In the genomic region with DNA sequence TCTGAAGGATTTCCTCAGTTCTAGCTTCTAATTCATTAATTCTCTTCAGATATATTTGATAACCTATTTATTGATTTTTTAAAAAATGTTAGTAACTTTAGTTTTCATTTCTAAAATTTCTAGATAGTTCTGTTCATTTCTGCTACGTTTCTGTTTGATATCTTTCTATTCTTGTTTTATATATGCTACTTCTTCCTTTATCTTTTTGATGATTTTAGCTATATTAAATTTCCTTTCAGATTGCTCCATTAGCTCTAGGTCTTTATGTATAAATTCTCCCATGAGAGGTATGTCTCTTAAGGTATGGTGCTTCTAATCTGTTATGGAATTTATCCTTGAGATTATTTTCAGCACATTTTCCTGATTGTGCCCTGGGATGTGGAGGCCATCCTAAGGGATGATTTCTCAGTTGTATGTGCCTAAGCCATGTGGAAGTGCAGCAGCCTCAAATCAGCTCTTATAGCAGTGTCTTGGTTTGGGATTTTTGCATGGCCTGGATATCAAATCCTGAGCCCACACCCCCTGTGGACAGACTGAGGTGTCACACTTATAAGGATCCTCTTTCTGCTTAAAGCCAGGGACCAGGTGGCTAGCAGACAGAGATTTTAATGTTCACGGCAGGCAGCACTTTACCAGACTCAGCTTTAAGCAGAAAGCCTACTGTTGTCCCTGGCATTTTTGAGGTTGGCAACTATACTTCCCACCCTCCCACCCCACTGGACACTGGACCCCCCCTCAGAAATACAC, we compare ENCODE assay signal across 29 cellular contexts. TPM values are rescaled to one million over a fixed set of nuclear protein-coding genes. Genes with fewer than 3 reads are reported as not detected.
"Had no signal": no experiment of that assay in that cellular context is flagged by ENCODE, and none has a peak within 500 bp of the region (broad histone marks: within the 10 kb centered on the region; RNA-seq: fewer than 3 reads in every experiment).

No MANE protein-coding gene starts in this region.

- FAIRE-seq: bronchial epithelial cell had no signal

- H3K4me3 Mint-ChIP-seq: activated CD4-positive, alpha-beta memory T cell treated with anti-CD3 and anti-CD28 coated beads, Interleukin-2, amount 10 ng/mL, durations not matched to agents 7 days and 5 days; activated CD4-positive, alpha-beta T cell treated with anti-CD3 and anti-CD28 coated beads, Interleukin-2, amount 10 ng/mL, durations not matched to agents 7 days and 5 days; activated naive CD4-positive, alpha-beta T cell treated with anti-CD3 and anti-CD28 coated beads for 36 hours; activated naive CD8-positive, alpha-beta T cell treated with anti-CD3 and anti-CD28 coated beads, Interleukin-2, amount 10 ng/mL, durations not matched to agents 7 days and 5 days; activated T-helper 1 cell treated with anti-CD3 and anti-CD28 coated beads, Interleukin-12 subunit alpha, Interleukin-12 subunit beta, Interleukin-2, Interleukin-4 antibody, amounts not matched to agents 30 ng/mL and 10 ng/mL and 1 ng/mL, durations not matched to agents 14 hours and 24 hours and 36 hours; brain; central memory CD8-positive, alpha-beta T cell; dendritic cell treated with granulocyte-macrophage colony-stimulating factor and Interleukin-4, amounts not matched to agents 40 ng/mL and 50 ng/mL, for 4 days; effector memory CD8-positive, alpha-beta T cell had no signal

- H3K4me3 ChIP-seq: ascending aorta, coronary artery, esophagus muscularis mucosa, gastrocnemius medialis, heart left ventricle had no signal

- H3K27ac Mint-ChIP-seq: activated CD4-positive, alpha-beta memory T cell treated with anti-CD3 and anti-CD28 coated beads, Interleukin-2, amount 10 ng/mL, durations not matched to agents 7 days and 5 days; activated CD4-positive, alpha-beta T cell treated with anti-CD3 and anti-CD28 coated beads, Interleukin-2, amount 10 ng/mL, durations not matched to agents 7 days and 5 days; activated naive CD4-positive, alpha-beta T cell treated with anti-CD3 and anti-CD28 coated beads for 36 hours; activated naive CD4-positive, alpha-beta T cell treated with anti-CD3 and anti-CD28 coated beads, Interleukin-2, amount 50 U/mL, for 72 hours; activated naive CD8-positive, alpha-beta T cell treated with anti-CD3 and anti-CD28 coated beads, Interleukin-2, amount 10 ng/mL, durations not matched to agents 7 days and 5 days; activated T-helper 1 cell treated with anti-CD3 and anti-CD28 coated beads, Interleukin-12 subunit alpha, Interleukin-12 subunit beta, Interleukin-2, Interleukin-4 antibody, amounts not matched to agents 30 ng/mL and 10 ng/mL and 1 ng/mL, durations not matched to agents 14 hours and 24 hours and 36 hours; activated T-helper 2 cell treated with anti-CD3 and anti-CD28 coated beads, Interferon-gamma antibody, Interleukin-2, Interleukin-4, amounts not matched to agents 10 μg/mL and 5 μg/mL and 100 μg/mL, durations not matched to agents 14 hours and 24 hours and 36 hours; brain; dendritic cell treated with granulocyte-macrophage colony-stimulating factor and Interleukin-4, amounts not matched to agents 40 ng/mL and 50 ng/mL, for 4 days; effector memory CD8-positive, alpha-beta T cell had no signal

- H3K4me1 Mint-ChIP-seq: central memory CD8-positive, alpha-beta T cell had no signal

- H3K36me3 ChIP-seq: gastrocnemius medialis had no signal

- H3K9me3 Mint-ChIP-seq: activated CD4-positive, alpha-beta memory T cell treated with anti-CD3 and anti-CD28 coated beads, Interleukin-2, amount 10 ng/mL, durations not matched to agents 7 days and 5 days; activated T-helper 1 cell treated with anti-CD3 and anti-CD28 coated beads, Interleukin-12 subunit alpha, Interleukin-12 subunit beta, Interleukin-2, Interleukin-4 antibody, amounts not matched to agents 30 ng/mL and 10 ng/mL and 1 ng/mL, durations not matched to agents 14 hours and 24 hours and 36 hours; central memory CD8-positive, alpha-beta T cell; dendritic cell treated with granulocyte-macrophage colony-stimulating factor and Interleukin-4, amounts not matched to agents 40 ng/mL and 50 ng/mL, for 4 days; effector memory CD8-positive, alpha-beta T cell had no signal

- H3K4me1 ChIP-seq: foreskin keratinocyte had no signal

- H3K27me3 ChIP-seq: ascending aorta, esophagus muscularis mucosa, gastrocnemius medialis had no signal

- H3K9me3 ChIP-seq: ascending aorta, esophagus muscularis mucosa, gastrocnemius medialis had no signal

- ATAC-seq: activated naive CD4-positive, alpha-beta T cell treated with anti-CD3 and anti-CD28 coated beads, Interleukin-2, amount 50 U/mL, for 72 hours; effector memory CD8-positive, alpha-beta T cell; foreskin keratinocyte; gastrocnemius medialis; heart left ventricle had no signal

- DNase-seq: activated CD4-positive, alpha-beta memory T cell treated with anti-CD3 and anti-CD28 coated beads, Interleukin-2, amount 10 ng/mL, durations not matched to agents 7 days and 5 days; activated CD4-positive, alpha-beta T cell treated with anti-CD3 and anti-CD28 coated beads for 4 hours; activated CD4-positive, alpha-beta T cell treated with anti-CD3 and anti-CD28 coated beads, Interleukin-2, amount 10 ng/mL, durations not matched to agents 7 days and 5 days; activated CD4-positive, alpha-beta T cell treated with anti-CD3 and anti-CD28 coated beads, Interleukin-2, amount 50 U/mL, for 4 hours; activated CD4-positive, CD25-positive, alpha-beta regulatory T cell; activated CD4-positive, CD25-positive, alpha-beta regulatory T cell treated with anti-CD3 and anti-CD28 coated beads, Interleukin-2, amount 50 U/mL, for 72 hours; activated CD8-positive, alpha-beta memory T cell treated with anti-CD3 and anti-CD28 coated beads, Interleukin-2, amount 50 U/mL, for 48 hours; activated effector memory CD4-positive, alpha-beta T cell treated with anti-CD3 and anti-CD28 coated beads, Interleukin-2, amount 50 U/mL, for 16 hours; activated naive CD4-positive, alpha-beta T cell treated with anti-CD3 and anti-CD28 coated beads for 36 hours; activated naive CD8-positive, alpha-beta T cell treated with anti-CD3 and anti-CD28 coated beads, Interleukin-2, amount 10 ng/mL, durations not matched to agents 7 days and 5 days; activated T-cell treated with anti-CD3 and anti-CD28 coated beads for 4 hours; activated T-cell treated with anti-CD3 and anti-CD28 coated beads, Interleukin-2, amount 50 U/mL, for 48 hours; effector CD4-positive, alpha-beta T cell; effector memory CD8-positive, alpha-beta T cell; foreskin keratinocyte; gastrocnemius medialis; glutamatergic neuron; heart left ventricle; T-helper 2 cell had no signal

- H3K27ac ChIP-seq: ascending aorta, coronary artery, esophagus muscularis mucosa, foreskin keratinocyte, gastrocnemius medialis, heart left ventricle had no signal

RNA-seq across cellular contexts. Expression of a gene that starts 6.2 kb away (rescaled TPM):
- total RNA-seq: foreskin keratinocyte had no signal
